ENCODE assay signal across 18 cellular contexts in genomic region chr7:859368-860030, GRCh38. TPM values are rescaled to one million over a fixed set of nuclear protein-coding genes. Genes with fewer than 3 reads are reported as not detected.
A peak's percentile ranks its signal among the peaks of the same experiment; 100 is the strongest.
DNase-seq lines count a peak whose midpoint lies in the region; ATAC-seq and TF ChIP-seq lines count a peak whose summit lies in the region.
"Had no signal": no experiment of that assay in that cellular context is flagged by ENCODE, and none has a peak within 500 bp of the region (broad histone marks: within the 10 kb centered on the region; RNA-seq: fewer than 3 reads in every experiment).

No MANE protein-coding gene starts in this region.

- H3K4me3 Mint-ChIP-seq in Caco-2 (ENCODE audit: unreplicated experiment): peak overlapping the region; percentile 57
- H3K4me3 Mint-ChIP-seq: CD8-positive, alpha-beta memory T cell had no signal

- H3K27ac Mint-ChIP-seq in Caco-2 (ENCODE audit: unreplicated experiment): peak overlapping the region; percentile 87

- no peak for TF ChIP-seq EP300 in esophagus muscularis mucosa (IDR thresholded peaks at IDR 0.05)

- peak overlapping the region; percentile 39 for H3K27ac ChIP-seq in RWPE1
- no peak overlapping the region for H3K27ac ChIP-seq in neuronal stem cell (replicated peaks; ENCODE audit: low read length)
- H3K27ac ChIP-seq in esophagus muscularis mucosa (replicated peaks in 1 of 4): no peak overlapping the region
- H3K27ac ChIP-seq: GM23248, Peyer's patch had no signal

- H3K4me1 Mint-ChIP-seq in Caco-2 (ENCODE audit: low read depth, unreplicated experiment): peaks cover 42% of the 10 kb centered on the region
- H3K4me1 Mint-ChIP-seq: CD8-positive, alpha-beta memory T cell had no signal

- H4K8ac ChIP-seq in neuronal stem cell (ENCODE audit: low read depth, low read length): peak overlapping the region; percentile 30

- peak overlapping the region; percentile 67 for H3K23ac ChIP-seq in neuronal stem cell (ENCODE audit: low read depth, low read length, poor library complexity)

- H3K4me2 ChIP-seq in neuronal stem cell (ENCODE audit: insufficient read depth, low read length, poor library complexity, severe bottlenecking): no peak overlapping the region

- no peak overlapping the region for H2BK120ac ChIP-seq in neuronal stem cell (ENCODE audit: low read depth, low read length)

- H3K36me3 ChIP-seq in Caco-2 (ENCODE audit: control insufficient read depth, insufficient read depth, low read length) (peaks cover 4% of the 10 kb centered on the region), neuronal stem cell (replicated peaks in 1 of 2; ENCODE audit: control insufficient read depth in 2 of 2, insufficient read depth in 2 of 2, low read length in 2 of 2) (peaks cover 50 to 95% of the 10 kb centered on the region in 2 donors), esophagus muscularis mucosa (peaks cover 75 to 100% (median 98%) of the 10 kb centered on the region in 4 donors)

- no CpG with 5 or more reads among the region's 16 CpGs for WGBS in neuronal stem cell (ENCODE audit: extremely low coverage in 2 of 2, insufficient read length in 2 of 2, insufficient replicate concordance in 1 of 2), 2 donors
- WGBS in esophagus muscularis mucosa: 76% methylated on average over 16 of the region's 16 CpGs

- H2BK15ac ChIP-seq in neuronal stem cell (ENCODE audit: low read length): no peak overlapping the region

- no peak overlapping the region for H2AK5ac ChIP-seq in neuronal stem cell (ENCODE audit: low read depth, low read length)

- BruUV-seq in Caco-2 (replicated peaks; lab: Mats Ljungman, UMichigan): no TSS peak

- H3K4me3 ChIP-seq in Caco-2 (ENCODE audit: low read depth, low read length) (no peak overlapping the region), neuronal stem cell (ENCODE audit: low read length in 2 of 2) (peak overlapping the region in 1 of 2 donors; percentile 41), esophagus muscularis mucosa (no peak overlapping the region)
- H3K4me3 ChIP-seq: GM23248, HAP-1, Peyer's patch had no signal

- TF ChIP-seq POLR2A in esophagus muscularis mucosa (IDR thresholded peaks at IDR 0.05; ENCODE audit: low read depth): no peak

- no peak overlapping the region for H3K18ac ChIP-seq in neuronal stem cell (ENCODE audit: low read length)

- H3K27me3 Mint-ChIP-seq in Caco-2 (ENCODE audit: insufficient read depth, unreplicated experiment): no peaks in the 10 kb centered on the region
- H3K27me3 Mint-ChIP-seq: CD8-positive, alpha-beta memory T cell had no signal

- H3K4me1 ChIP-seq in Caco-2: peaks cover 38% of the 10 kb centered on the region
- no peaks in the 10 kb centered on the region for H3K4me1 ChIP-seq in neuronal stem cell (ENCODE audit: control insufficient read depth in 2 of 2, insufficient read depth in 1 of 2, low read depth in 1 of 2, low read length in 2 of 2)
- peaks cover 0 to 8% (median 3%) of the 10 kb centered on the region in 4 donors for H3K4me1 ChIP-seq in esophagus muscularis mucosa
- H3K4me1 ChIP-seq: HAP-1 had no signal

- no peaks in the 10 kb centered on the region for H3K9me3 Mint-ChIP-seq in Caco-2 (ENCODE audit: unreplicated experiment)
- H3K9me3 Mint-ChIP-seq: CD8-positive, alpha-beta memory T cell had no signal

- DNase-seq in Caco-2 (peak; percentile 61 to 71), RWPE1 (ENCODE audit: low spot score) (no peak), neuronal stem cell (ENCODE audit: low spot score) (no peak), occipital lobe (lab: John Stamatoyannopoulos, UW) (no peak), T-helper 9 cell (no peak), esophagus muscularis mucosa (ENCODE audit: extremely low spot score) (no peak)
- DNase-seq: C1 segment of cervical spinal cord; CD8-positive, alpha-beta memory T cell; DMS79; GM23248; NCI-H1105 treated with DMSO at 0.1 percent for 48 hours; NCI-H1694; NCI-H748 treated with DMSO at 0.1 percent for 48 hours; NK-92 treated with Interleukin-12 subunit alpha and Interleukin-12 subunit beta, amount 100 ng/mL, for 24 hours; Peyer's patch had no signal

- H3K9me3 ChIP-seq in Caco-2 (no peaks in the 10 kb centered on the region), neuronal stem cell (replicated peaks in 1 of 2; ENCODE audit: control insufficient read depth in 2 of 2, insufficient read depth in 1 of 2, low read depth in 1 of 2, low read length in 2 of 2) (no peaks in the 10 kb centered on the region), esophagus muscularis mucosa (no peaks in the 10 kb centered on the region)
- H3K9me3 ChIP-seq: HAP-1, Peyer's patch had no signal

- H3K79me1 ChIP-seq in neuronal stem cell (ENCODE audit: low read depth, low read length): peaks cover 4% of the 10 kb centered on the region

- H2BK5ac ChIP-seq in neuronal stem cell (ENCODE audit: low read length): no peak overlapping the region

- H2BK12ac ChIP-seq in neuronal stem cell (ENCODE audit: low read length): no peak overlapping the region

- no peak overlapping the region for H3K14ac ChIP-seq in neuronal stem cell (ENCODE audit: low read length)

- peaks cover 92% of the 10 kb centered on the region for H3K36me3 Mint-ChIP-seq in Caco-2 (ENCODE audit: insufficient read depth, unreplicated experiment)

- H3K4ac ChIP-seq in neuronal stem cell (ENCODE audit: low read length): no peak overlapping the region

- H3K27me3 ChIP-seq in Caco-2 (replicated peaks; ENCODE audit: control insufficient read depth, insufficient read depth, low read length) (no peaks in the 10 kb centered on the region), neuronal stem cell (ENCODE audit: control insufficient read depth in 3 of 3, insufficient read depth in 3 of 3, low read depth in 1 of 3, low read length in 3 of 3) (no peaks in the 10 kb centered on the region), esophagus muscularis mucosa (no peaks in the 10 kb centered on the region)
- H3K27me3 ChIP-seq: Peyer's patch had no signal

- POLR2A ChIA-PET in Caco-2 (lab: Charles Lee): no interaction called here
- POLR2A ChIA-PET in RWPE1 (lab: Yijun Ruan, JAX; ENCODE audit: low non-redundant PET): interaction anchor here (0.6 kb wide), 1 partner anchor 23 kb away, joined by 3 read pairs; no protein-coding TSS in a partner anchor

- TF ChIP-seq CTCF in Caco-2 (IDR thresholded peaks at IDR 0.05; ENCODE audit: insufficient read depth in 1 of 2, low read depth in 1 of 2, low read length in 1 of 2, severe bottlenecking in 1 of 2, unreplicated experiment in 1 of 2) (no peak), RWPE1 (conservative IDR thresholded peaks at IDR 0.05; ENCODE audit: low read depth) (no peak), esophagus muscularis mucosa (IDR thresholded peaks at IDR 0.05) (no peak)

- CTCF ChIA-PET in Caco-2 (lab: Charles Lee): interaction anchor here (0.7 to 3.3 kb wide), 4 partner anchors 14 to 538 kb away, joined by 3 to 16 read pairs (median 6); partner anchors contain the start of gene SUN1
- CTCF ChIA-PET in RWPE1 (lab: Yijun Ruan, JAX): interaction anchor here (2.1 kb wide), 1 partner anchor 14 kb away, joined by 5 read pairs; no protein-coding TSS in a partner anchor

- H2AFZ ChIP-seq in neuronal stem cell (ENCODE audit: low read length): no peak overlapping the region
- H2AFZ ChIP-seq: GM23248 had no signal

- intact Hi-C loops in Caco-2 (cut with micrococcal nuclease; ENCODE audit: unreplicated experiment): no loop called here
- intact Hi-C loops in esophagus muscularis mucosa (cut with DNase I): no loop called here

- H4K91ac ChIP-seq in neuronal stem cell (ENCODE audit: low read depth, low read length, poor library complexity): no peak overlapping the region

- no peak overlapping the region for H3K9ac ChIP-seq in neuronal stem cell (ENCODE audit: low read depth, low read length, poor library complexity)
- H3K9ac ChIP-seq: GM23248 had no signal

- peak; percentile 22 for ATAC-seq in esophagus mucosa
- ATAC-seq: Right ventricle myocardium inferior had no signal

RNA-seq across cellular contexts. Expression of gene GET4, which starts 16.9 kb away (rescaled TPM):
- total RNA-seq in Caco-2 (2022): 124 and 130 TPM in 2 replicates
- 21.6 TPM for total RNA-seq in esophagus mucosa
- polyA plus RNA-seq in neuronal stem cell (2013, experiment 1 of 2): 28.4 TPM
- 27.9 TPM for polyA plus RNA-seq in neuronal stem cell (2013, experiment 2 of 2)
- 16.2 TPM for total RNA-seq in occipital lobe
- 10 to 100 TPM; 24.7 to 41.3 (median 35.2) TPM for total RNA-seq in esophagus muscularis mucosa

RNA-seq across cellular contexts. Expression of gene SUN1, which starts 27.2 kb away (rescaled TPM):
- total RNA-seq in Caco-2 (2022) (141 and 146 TPM in 2 replicates), esophagus mucosa (63.0 TPM), occipital lobe (154 TPM), esophagus muscularis mucosa (100 to 1,000 TPM; 132 to 149 (median 147) TPM)
- 62.1 TPM for polyA plus RNA-seq in neuronal stem cell (2013, experiment 1 of 2)
- polyA plus RNA-seq in neuronal stem cell (2013, experiment 2 of 2): 60.5 TPM

Comparison
In these comparisons a context has a peak if more than half of its experiments do, and no peak if none do; other contexts are left out.
1. DNase-seq: peak in Caco-2 (2 of 2); none in RWPE1 (single experiment), neuronal stem cell (single experiment), occipital lobe (single experiment), T-helper 9 cell (single experiment) and esophagus muscularis mucosa (single experiment).